ENCODE assay signal across 12 cellular contexts in genomic region chr1:94258873-94259331, GRCh38. TPM values are rescaled to one million over a fixed set of nuclear protein-coding genes. Genes with fewer than 3 reads are reported as not detected.
DNase-seq lines count a peak whose midpoint lies in the region; ATAC-seq, FAIRE-seq and TF ChIP-seq lines count a peak whose summit lies in the region.
"Had no signal": no experiment of that assay in that cellular context is flagged by ENCODE, and none has a peak within 500 bp of the region (broad histone marks: within the 10 kb centered on the region; RNA-seq: fewer than 3 reads in every experiment).

No MANE protein-coding gene starts in this region.

- H3K9me3 ChIP-seq in adipocyte (ENCODE audit: control insufficient read depth, low read length), result no peaks in the 10 kb centered on the region

- H3K36me3 Mint-ChIP-seq in activated T-helper 2 cell treated with anti-CD3 and anti-CD28 coated beads, Interferon-gamma antibody, Interleukin-2, Interleukin-4, amounts not matched to agents 10 μg/mL and 5 μg/mL and 100 μg/mL, durations not matched to agents 14 hours and 24 hours and 36 hours (ENCODE audit: low read depth), result no peaks in the 10 kb centered on the region
- H3K36me3 Mint-ChIP-seq: brain had no signal

- no peak overlapping the region for H3K27ac Mint-ChIP-seq in activated T-helper 2 cell treated with anti-CD3 and anti-CD28 coated beads, Interferon-gamma antibody, Interleukin-2, Interleukin-4, amounts not matched to agents 10 μg/mL and 5 μg/mL and 100 μg/mL, durations not matched to agents 14 hours and 24 hours and 36 hours

- intact Hi-C loops in Right ventricle myocardium superior (cut with DNase I), result no loop called here
- intact Hi-C loops in activated T-helper 2 cell treated with anti-CD3 and anti-CD28 coated beads, Interferon-gamma antibody, Interleukin-2, Interleukin-4, amounts not matched to agents 10 μg/mL and 5 μg/mL and 100 μg/mL, durations not matched to agents 14 hours and 24 hours and 36 hours (cut with micrococcal nuclease), result no loop called here

- DNase-seq in H54 (ENCODE audit: insufficient read length, low spot score) (no peak), adipocyte (ENCODE audit: low read depth) (peak; percentile 89), Right ventricle myocardium superior (no peak), stromal cell of bone marrow (ENCODE audit: low read depth) (peak; percentile 93), GM19238 (ENCODE audit: insufficient read length, low spot score) (no peak), RPMI8226 (no peak)
- DNase-seq in activated T-helper 2 cell treated with anti-CD3 and anti-CD28 coated beads, Interferon-gamma antibody, Interleukin-2, Interleukin-4, amounts not matched to agents 10 μg/mL and 5 μg/mL and 100 μg/mL, durations not matched to agents 14 hours and 24 hours and 36 hours (ENCODE audit: low spot score), result no peak
- DNase-seq: NCI-H1694 had no signal

- peak overlapping the region; percentile 81 for H3K9ac ChIP-seq in adipocyte (ENCODE audit: low read length)

- no peak overlapping the region for H3K4me3 Mint-ChIP-seq in activated T-helper 2 cell treated with anti-CD3 and anti-CD28 coated beads, Interferon-gamma antibody, Interleukin-2, Interleukin-4, amounts not matched to agents 10 μg/mL and 5 μg/mL and 100 μg/mL, durations not matched to agents 14 hours and 24 hours and 36 hours (ENCODE audit: low read depth)
- H3K4me3 Mint-ChIP-seq: brain had no signal

- TF ChIP-seq POLR2A in H54 (IDR thresholded peaks at IDR 0.05; ENCODE audit: low read depth, low read length), result no peak

- H3K4me1 Mint-ChIP-seq in activated T-helper 2 cell treated with anti-CD3 and anti-CD28 coated beads, Interferon-gamma antibody, Interleukin-2, Interleukin-4, amounts not matched to agents 10 μg/mL and 5 μg/mL and 100 μg/mL, durations not matched to agents 14 hours and 24 hours and 36 hours (ENCODE audit: low read depth), result no peaks in the 10 kb centered on the region
- H3K4me1 Mint-ChIP-seq: brain had no signal

- peak; percentile 84 for ATAC-seq in Right ventricle myocardium superior (ENCODE audit: poor library complexity)
- no peak for ATAC-seq in GM21619 (IDR thresholded peaks at IDR 0.05; ENCODE audit: unreplicated experiment)

- H3K4me1 ChIP-seq in adipocyte (ENCODE audit: control insufficient read depth, insufficient read depth, low read length), result peaks cover 45% of the 10 kb centered on the region

- H3K4me3 ChIP-seq in adipocyte (ENCODE audit: low read length), result peak overlapping the region; percentile 45

- FAIRE-seq in H54 (lab: Jason Lieb, UNC), result peak; percentile 98
- FAIRE-seq: GM12892, TTC549 had no signal

- H3K36me3 ChIP-seq in adipocyte (ENCODE audit: control insufficient read depth, insufficient read depth, low read length, severe bottlenecking), result no peaks in the 10 kb centered on the region

- no peaks in the 10 kb centered on the region for H3K9me3 Mint-ChIP-seq in activated T-helper 2 cell treated with anti-CD3 and anti-CD28 coated beads, Interferon-gamma antibody, Interleukin-2, Interleukin-4, amounts not matched to agents 10 μg/mL and 5 μg/mL and 100 μg/mL, durations not matched to agents 14 hours and 24 hours and 36 hours

- no peaks in the 10 kb centered on the region for H3K27me3 ChIP-seq in adipocyte (replicated peaks; ENCODE audit: control insufficient read depth, insufficient read depth, low read length)

- peaks cover 27% of the 10 kb centered on the region for H3K27me3 Mint-ChIP-seq in activated T-helper 2 cell treated with anti-CD3 and anti-CD28 coated beads, Interferon-gamma antibody, Interleukin-2, Interleukin-4, amounts not matched to agents 10 μg/mL and 5 μg/mL and 100 μg/mL, durations not matched to agents 14 hours and 24 hours and 36 hours (ENCODE audit: low read depth)

RNA-seq across cellular contexts. Expression of gene ARHGAP29, which starts 21.5 kb away (rescaled TPM):
- total RNA-seq in Right ventricle myocardium superior, result 27.5 TPM
- total RNA-seq in activated T-helper 2 cell treated with anti-CD3 and anti-CD28 coated beads, Interferon-gamma antibody, Interleukin-2, Interleukin-4, amounts not matched to agents 10 μg/mL and 5 μg/mL and 100 μg/mL, durations not matched to agents 14 hours and 24 hours and 36 hours, result 0.05 and 0.18 TPM in 2 replicates

Comparison
In these comparisons a context has a peak if more than half of its experiments do, and no peak if none do; other contexts are left out.
1. DNase-seq: peak in adipocyte (single experiment) and stromal cell of bone marrow (single experiment); none in H54 (single experiment), Right ventricle myocardium superior (single experiment), GM19238 (single experiment), activated T-helper 2 cell treated with anti-CD3 and anti-CD28 coated beads, Interferon-gamma antibody, Interleukin-2, Interleukin-4, amounts not matched to agents 10 μg/mL and 5 μg/mL and 100 μg/mL, durations not matched to agents 14 hours and 24 hours and 36 hours (single experiment) and RPMI8226 (single experiment).
2. RNA of gene ARHGAP29, which starts 21.5 kb away (total RNA-seq): 27.5 TPM in Right ventricle myocardium superior (single experiment); 0.05 to 0.18 TPM in activated T-helper 2 cell treated with anti-CD3 and anti-CD28 coated beads, Interferon-gamma antibody, Interleukin-2, Interleukin-4, amounts not matched to agents 10 μg/mL and 5 μg/mL and 100 μg/mL, durations not matched to agents 14 hours and 24 hours and 36 hours; every median in the first group is over 10 times any median in the second.